24 cellular contexts compared by ENCODE assay signal in genomic region chr12:47449797-47450196, GRCh38.
DNase-seq lines count a peak whose midpoint lies in the region; ATAC-seq and TF ChIP-seq lines count a peak whose summit lies in the region.
"Had no signal": no experiment of that assay in that cellular context is flagged by ENCODE, and none has a peak within 500 bp of the region (broad histone marks: within the 10 kb centered on the region; RNA-seq: fewer than 3 reads in every experiment).

No MANE protein-coding gene starts in this region.

- no peaks in the 10 kb centered on the region for H3K36me3 ChIP-seq in GM06990 (ENCODE audit: control insufficient read depth, insufficient read depth, low read length)
- H3K36me3 ChIP-seq in uterus, result no peaks in the 10 kb centered on the region
- H3K36me3 ChIP-seq: SJCRH30 had no signal

- H3K27me3 Mint-ChIP-seq in memory B cell, result no peaks in the 10 kb centered on the region

- no peak for TF ChIP-seq POLR2A in uterus (IDR thresholded peaks at IDR 0.05)

- H3K9me3 Mint-ChIP-seq in memory B cell, result peaks cover under 1% of the 10 kb centered on the region

- no peaks in the 10 kb centered on the region for H3K9me3 ChIP-seq in uterus

- no peak overlapping the region for H3K4me3 Mint-ChIP-seq in memory B cell

- H3K27ac Mint-ChIP-seq in memory B cell, result no peak overlapping the region
- H3K27ac Mint-ChIP-seq: IgD-negative memory B cell had no signal

- no peak for TF ChIP-seq CTCF in GM06990 (IDR thresholded peaks at IDR 0.05; ENCODE audit: insufficient read depth, low read length, poor library complexity, severe bottlenecking)
- no peak for TF ChIP-seq CTCF in uterus (IDR thresholded peaks at IDR 0.05)

- intact Hi-C loops in uterus (cut with DNase I; ENCODE audit: low total_unique reads), result no loop called here

- DNase-seq in GM06990 (ENCODE audit: extremely low read depth, insufficient read length) (peak; percentile 13), memory B cell (ENCODE audit: low spot score in 2 of 2) (no peak), RKO (ENCODE audit: low spot score) (no peak), uterus (no peak)
- DNase-seq in activated CD4-positive, alpha-beta T cell treated with anti-CD3 and anti-CD28 coated beads, Interleukin-2, amount 50 U/mL, for 1 hour, result no peak
- DNase-seq: GF-D8; H7; Kasumi-1; MM.1S; NCI-H1105 treated with DMSO at 0.1 percent for 48 hours; NCI-H187 treated with DMSO at 0.1 percent for 48 hours; NCI-H345; NCI-H526 treated with DMSO at 0.1 percent for 48 hours; NK-92 treated with Interleukin-12 subunit alpha and Interleukin-12 subunit beta, amount 100 ng/mL, for 24 hours; OCI-M1; RPMI8226; SJCRH30; SW 1271 had no signal

- H3K4me1 Mint-ChIP-seq in memory B cell, result peaks cover 4% of the 10 kb centered on the region

- H3K27me3 ChIP-seq in GM06990 (replicated peaks; ENCODE audit: control insufficient read depth, insufficient read depth, low read length) (no peaks in the 10 kb centered on the region), uterus (no peaks in the 10 kb centered on the region)
- H3K27me3 ChIP-seq: SJCRH30 had no signal

- H3K4me1 ChIP-seq in uterus, result no peaks in the 10 kb centered on the region
- H3K4me1 ChIP-seq: SJCRH30 had no signal

- ATAC-seq in GM19463 (IDR thresholded peaks at IDR 0.05; ENCODE audit: unreplicated experiment), result peak; percentile 44
- peak; percentile 60 for ATAC-seq in HG03139 (IDR thresholded peaks at IDR 0.05; ENCODE audit: unreplicated experiment)
- peak; percentile 48 for ATAC-seq in memory B cell (ENCODE audit: low read depth)
- ATAC-seq in HG02870 (IDR thresholded peaks at IDR 0.05; ENCODE audit: unreplicated experiment), result no peak

- no peak overlapping the region for H3K27ac ChIP-seq in uterus
- H3K27ac ChIP-seq: C4-2B, HL-60, SJCRH30 had no signal

- H3K4me3 ChIP-seq in GM06990 (replicated peaks; ENCODE audit: low read depth, low read length) (no peak overlapping the region), uterus (no peak overlapping the region)
- H3K4me3 ChIP-seq: SJCRH30 had no signal

- H3K36me3 Mint-ChIP-seq in memory B cell, result no peaks in the 10 kb centered on the region
- H3K36me3 Mint-ChIP-seq: IgD-negative memory B cell had no signal
